ENCODE assay signal across 15 cellular contexts in genomic region chr4:102247041-102247440, GRCh38.
"Had no signal": no experiment of that assay in that cellular context is flagged by ENCODE, and none has a peak within 500 bp of the region (broad histone marks: within the 10 kb centered on the region; RNA-seq: fewer than 3 reads in every experiment).

No MANE protein-coding gene starts in this region.

- H3K27ac ChIP-seq: brain microvascular endothelial cell, esophagus squamous epithelium, gastroesophageal sphincter, hepatocyte, neural progenitor cell, pancreas, stomach, thyroid gland, uterus had no signal

- H3K36me3 ChIP-seq: brain microvascular endothelial cell, esophagus squamous epithelium, gastroesophageal sphincter, neural progenitor cell, pancreas, stomach, thyroid gland, uterus had no signal

- H3K4me3 Mint-ChIP-seq: activated CD8-positive, alpha-beta T cell treated with anti-CD3 and anti-CD28 coated beads, Interleukin-2, amount 10 ng/mL, durations not matched to agents 7 days and 5 days; neural progenitor cell had no signal

- DNase-seq: activated CD4-positive, alpha-beta T cell treated with anti-CD3 and anti-CD28 coated beads for 48 hours; activated CD8-positive, alpha-beta memory T cell treated with anti-CD3 and anti-CD28 coated beads, Interleukin-2, amount 50 U/mL, for 48 hours; activated CD8-positive, alpha-beta T cell treated with anti-CD3 and anti-CD28 coated beads, Interleukin-2, amount 10 ng/mL, durations not matched to agents 7 days and 5 days; activated naive CD4-positive, alpha-beta T cell treated with Interleukin-2 at 50 U/mL for 16 hours; brain microvascular endothelial cell; esophagus squamous epithelium; kidney glomerular epithelial cell; pancreas; stomach; T-helper 1 cell; thyroid gland; uterus had no signal

- H3K27me3 ChIP-seq: brain microvascular endothelial cell, esophagus squamous epithelium, gastroesophageal sphincter, hepatocyte, neural progenitor cell, pancreas, stomach, thyroid gland, uterus had no signal

- H3K4me1 Mint-ChIP-seq: neural progenitor cell had no signal

- H3K9me3 ChIP-seq: esophagus squamous epithelium, pancreas, thyroid gland, uterus had no signal

- H3K9ac ChIP-seq: neural progenitor cell had no signal

- H3K4me2 ChIP-seq: hepatocyte, neural progenitor cell had no signal

- H3K4me1 ChIP-seq: gastroesophageal sphincter, pancreas, stomach, thyroid gland, uterus had no signal

- H3K79me2 ChIP-seq: hepatocyte had no signal

- H2AFZ ChIP-seq: hepatocyte, neural progenitor cell had no signal

- H3K27ac Mint-ChIP-seq: activated CD8-positive, alpha-beta T cell treated with anti-CD3 and anti-CD28 coated beads, Interleukin-2, amount 10 ng/mL, durations not matched to agents 7 days and 5 days; neural progenitor cell had no signal

- H3K4me3 ChIP-seq: esophagus squamous epithelium, gastroesophageal sphincter, hepatocyte, neural progenitor cell, pancreas, stomach, thyroid gland, uterus had no signal

- H3K36me3 Mint-ChIP-seq: neural progenitor cell had no signal
